Comparison of ENCODE assay signal across 1 cellular context in genomic region chr11:94877446-94878200, GRCh38.
TF ChIP-seq lines count a peak whose summit lies in the region.

No MANE protein-coding gene starts in this region.

TF ChIP-seq in GM23338, 12 proteins besides CTCF, POLR2A, EP300 and RAD21 (continued from another document):
- TF ChIP-seq ZNF462 (CRISPR knock-in tag; IDR thresholded peaks at IDR 0.05) (no peak), ETS1 (IDR thresholded peaks at IDR 0.05) (no peak), POLR2AphosphoS5 (IDR thresholded peaks at IDR 0.05; ENCODE audit: low read depth) (no peak), CREB1 (CRISPR knock-in tag; IDR thresholded peaks at IDR 0.05; ENCODE audit: low read depth) (no peak), EZH2phosphoT487 (IDR thresholded peaks at IDR 0.05; ENCODE audit: unreplicated experiment) (no peak), ZNF331 (CRISPR knock-in tag; IDR thresholded peaks at IDR 0.05; ENCODE audit: low read depth) (no peak), NANOG (IDR thresholded peaks at IDR 0.05; ENCODE audit: borderline replicate concordance) (no peak)
- TF ChIP-seq, protein P1, sequence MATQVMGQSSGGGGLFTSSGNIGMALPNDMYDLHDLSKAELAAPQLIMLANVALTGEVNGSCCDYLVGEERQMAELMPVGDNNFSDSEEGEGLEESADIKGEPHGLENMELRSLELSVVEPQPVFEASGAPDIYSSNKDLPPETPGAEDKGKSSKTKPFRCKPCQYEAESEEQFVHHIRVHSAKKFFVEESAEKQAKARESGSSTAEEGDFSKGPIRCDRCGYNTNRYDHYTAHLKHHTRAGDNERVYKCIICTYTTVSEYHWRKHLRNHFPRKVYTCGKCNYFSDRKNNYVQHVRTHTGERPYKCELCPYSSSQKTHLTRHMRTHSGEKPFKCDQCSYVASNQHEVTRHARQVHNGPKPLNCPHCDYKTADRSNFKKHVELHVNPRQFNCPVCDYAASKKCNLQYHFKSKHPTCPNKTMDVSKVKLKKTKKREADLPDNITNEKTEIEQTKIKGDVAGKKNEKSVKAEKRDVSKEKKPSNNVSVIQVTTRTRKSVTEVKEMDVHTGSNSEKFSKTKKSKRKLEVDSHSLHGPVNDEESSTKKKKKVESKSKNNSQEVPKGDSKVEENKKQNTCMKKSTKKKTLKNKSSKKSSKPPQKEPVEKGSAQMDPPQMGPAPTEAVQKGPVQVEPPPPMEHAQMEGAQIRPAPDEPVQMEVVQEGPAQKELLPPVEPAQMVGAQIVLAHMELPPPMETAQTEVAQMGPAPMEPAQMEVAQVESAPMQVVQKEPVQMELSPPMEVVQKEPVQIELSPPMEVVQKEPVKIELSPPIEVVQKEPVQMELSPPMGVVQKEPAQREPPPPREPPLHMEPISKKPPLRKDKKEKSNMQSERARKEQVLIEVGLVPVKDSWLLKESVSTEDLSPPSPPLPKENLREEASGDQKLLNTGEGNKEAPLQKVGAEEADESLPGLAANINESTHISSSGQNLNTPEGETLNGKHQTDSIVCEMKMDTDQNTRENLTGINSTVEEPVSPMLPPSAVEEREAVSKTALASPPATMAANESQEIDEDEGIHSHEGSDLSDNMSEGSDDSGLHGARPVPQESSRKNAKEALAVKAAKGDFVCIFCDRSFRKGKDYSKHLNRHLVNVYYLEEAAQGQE (IDR thresholded peaks at IDR 0.05; ENCODE audit: unreplicated experiment) = no peak
